In genomic region chr5:134845852-134846640, GRCh38 we compare ENCODE assay signal across 1 cellular context.
TF ChIP-seq lines count a peak whose summit lies in the region.

Gene C5orf24, plus strand, starts transcription at chr5:134845968. Its CDS starts 8,933 bp downstream, at chr5:134854901.

TF ChIP-seq in HepG2, 621 proteins besides CTCF, POLR2A, EP300 and RAD21 (continued from another document and continues in another):
- TF ChIP-seq ZBTB26 (CRISPR knock-in tag; IDR thresholded peaks at IDR 0.05; ENCODE audit: borderline replicate concordance) (peak; percentile 61), AFF4 (CRISPR knock-in tag; IDR thresholded peaks at IDR 0.05) (0 out of 2 replicates have a peak, but pooled peaks have one; percentile 47), KDM2A (CRISPR knock-in tag; IDR thresholded peaks at IDR 0.05; ENCODE audit: borderline replicate concordance, low read depth) (peak; percentile 96), ZNF451 (CRISPR knock-in tag; IDR thresholded peaks at IDR 0.05) (peak; percentile 68; the same call in 1 of the 2 replicates), SP2 (CRISPR knock-in tag; IDR thresholded peaks at IDR 0.05) (no peak), TEAD3 (CRISPR knock-in tag; optimal IDR thresholded peaks at IDR 0.05; ENCODE audit: borderline replicate concordance) (peak; percentile 32), ZNF766 (CRISPR knock-in tag; IDR thresholded peaks at IDR 0.05; ENCODE audit: borderline replicate concordance) (peak; percentile 94), CHD2 (IDR thresholded peaks at IDR 0.05; ENCODE audit: low read depth, low read length) (peak; percentile 98), ZNF776 (CRISPR knock-in tag; IDR thresholded peaks at IDR 0.05) (peak; percentile 47; the same call in 1 of the 2 replicates), MTF2 (CRISPR knock-in tag; IDR thresholded peaks at IDR 0.05; ENCODE audit: borderline replicate concordance) (peak; percentile 88; the same call in 1 of the 2 replicates), RFX3 (CRISPR knock-in tag; IDR thresholded peaks at IDR 0.05) (no peak), MXI1 (IDR thresholded peaks at IDR 0.05; ENCODE audit: borderline replicate concordance, low read depth, low read length) (peak; percentile 85), ISL2 (CRISPR knock-in tag; IDR thresholded peaks at IDR 0.05) (peak; percentile 78), STAG1 (CRISPR knock-in tag; IDR thresholded peaks at IDR 0.05) (no peak), SCMH1 (CRISPR knock-in tag; IDR thresholded peaks at IDR 0.05; ENCODE audit: borderline replicate concordance) (no peak), TEAD2 (CRISPR knock-in tag; IDR thresholded peaks at IDR 0.05) (0 out of 2 replicates have a peak, but pooled peaks have one; percentile 25), NFIB (CRISPR knock-in tag; IDR thresholded peaks at IDR 0.05; ENCODE audit: borderline replicate concordance) (peak; percentile 61; the same call in 1 of the 2 replicates), ATF6 (CRISPR knock-in tag; conservative IDR thresholded peaks at IDR 0.05) (no peak), NR2F6 (IDR thresholded peaks at IDR 0.05) (no peak), NR2F6 (CRISPR knock-in tag; IDR thresholded peaks at IDR 0.05) (no peak), ZNF672 (CRISPR knock-in tag; IDR thresholded peaks at IDR 0.05) (no peak), SRSF4 (IDR thresholded peaks at IDR 0.05; ENCODE audit: low read depth, low read length, poor library complexity, severe bottlenecking) (peak; percentile 64), ZFP90 (CRISPR knock-in tag; IDR thresholded peaks at IDR 0.05; ENCODE audit: borderline replicate concordance) (peak; percentile 77; the same call in 1 of the 2 replicates), TAF15 (IDR thresholded peaks at IDR 0.05; ENCODE audit: low read depth, low read length, poor library complexity, severe bottlenecking) (peak; percentile 86), SMARCE1 (IDR thresholded peaks at IDR 0.05; ENCODE audit: borderline replicate concordance) (no peak), ARHGAP35 (CRISPR knock-in tag; IDR thresholded peaks at IDR 0.05; ENCODE audit: borderline replicate concordance) (peak; percentile 67), CEBPB (IDR thresholded peaks at IDR 0.05; ENCODE audit: borderline replicate concordance, low read depth, low read length) (no peak), ZNF501 (CRISPR knock-in tag; IDR thresholded peaks at IDR 0.05) (peak; percentile 40; the same call in 1 of the 2 replicates), MTA1 (CRISPR knock-in tag; IDR thresholded peaks at IDR 0.05; ENCODE audit: borderline replicate concordance) (peak; percentile 88; the same call in 1 of the 2 replicates), ZBTB20 (CRISPR knock-in tag; IDR thresholded peaks at IDR 0.05; ENCODE audit: borderline replicate concordance, low read depth) (peak; percentile 58), ZNF230 (CRISPR knock-in tag; IDR thresholded peaks at IDR 0.05) (no peak; the same call in 1 of the 2 replicates), FOSL2 (CRISPR knock-in tag; IDR thresholded peaks at IDR 0.05) (peak; percentile 31; the same call in 1 of the 2 replicates), SP4 (CRISPR knock-in tag; IDR thresholded peaks at IDR 0.05) (peak; percentile 80), RBM22 (optimal IDR thresholded peaks at IDR 0.05; ENCODE audit: low read length) (peak; percentile 93), NR0B2 (CRISPR knock-in tag; IDR thresholded peaks at IDR 0.05) (peak; percentile 94; the same call in 1 of the 2 replicates), IKZF4 (CRISPR knock-in tag; IDR thresholded peaks at IDR 0.05; ENCODE audit: borderline replicate concordance, low read depth, not compliant biosample characterization) (peak; percentile 86), HDAC2 (CRISPR knock-in tag; IDR thresholded peaks at IDR 0.05) (peak; percentile 53; the same call in 1 of the 2 replicates)
- TF ChIP-seq, protein P1, sequence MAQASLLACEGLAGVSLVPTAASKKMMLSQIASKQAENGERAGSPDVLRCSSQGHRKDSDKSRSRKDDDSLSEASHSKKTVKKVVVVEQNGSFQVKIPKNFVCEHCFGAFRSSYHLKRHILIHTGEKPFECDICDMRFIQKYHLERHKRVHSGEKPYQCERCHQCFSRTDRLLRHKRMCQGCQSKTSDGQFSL (CRISPR knock-in tag; IDR thresholded peaks at IDR 0.05), result peak; percentile 44; the same call in 1 of the 2 replicates
- TF ChIP-seq, protein P2, sequence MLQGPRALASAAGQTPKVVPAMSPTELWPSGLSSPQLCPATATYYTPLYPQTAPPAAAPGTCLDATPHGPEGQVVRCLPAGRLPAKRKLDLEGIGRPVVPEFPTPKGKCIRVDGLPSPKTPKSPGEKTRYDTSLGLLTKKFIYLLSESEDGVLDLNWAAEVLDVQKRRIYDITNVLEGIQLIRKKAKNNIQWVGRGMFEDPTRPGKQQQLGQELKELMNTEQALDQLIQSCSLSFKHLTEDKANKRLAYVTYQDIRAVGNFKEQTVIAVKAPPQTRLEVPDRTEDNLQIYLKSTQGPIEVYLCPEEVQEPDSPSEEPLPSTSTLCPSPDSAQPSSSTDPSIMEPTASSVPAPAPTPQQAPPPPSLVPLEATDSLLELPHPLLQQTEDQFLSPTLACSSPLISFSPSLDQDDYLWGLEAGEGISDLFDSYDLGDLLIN (CRISPR knock-in tag; IDR thresholded peaks at IDR 0.05; ENCODE audit: borderline replicate concordance), result peak; percentile 64; the same call in 1 of the 2 replicates
- TF ChIP-seq, protein P3, sequence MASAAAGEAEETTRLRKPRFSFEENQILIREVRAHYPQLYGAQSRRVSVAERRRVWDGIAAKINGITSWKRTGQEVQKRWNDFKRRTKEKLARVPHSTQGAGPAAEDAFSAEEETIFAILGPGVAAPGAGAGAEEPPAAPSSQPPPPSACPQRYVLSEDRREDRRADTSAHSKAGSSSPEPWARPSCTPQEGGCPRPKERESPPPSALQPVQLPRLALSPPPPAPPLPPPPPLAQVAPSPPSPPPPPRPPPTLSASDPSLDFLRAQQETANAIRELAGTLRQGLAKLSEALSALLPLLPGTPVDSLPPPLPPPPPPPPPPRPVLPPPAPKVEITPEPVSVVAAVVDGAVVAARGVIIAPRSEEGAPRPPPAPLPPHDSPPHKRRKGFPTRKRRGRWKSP (CRISPR knock-in tag; IDR thresholded peaks at IDR 0.05), result peak; percentile 72
- TF ChIP-seq, protein P4, sequence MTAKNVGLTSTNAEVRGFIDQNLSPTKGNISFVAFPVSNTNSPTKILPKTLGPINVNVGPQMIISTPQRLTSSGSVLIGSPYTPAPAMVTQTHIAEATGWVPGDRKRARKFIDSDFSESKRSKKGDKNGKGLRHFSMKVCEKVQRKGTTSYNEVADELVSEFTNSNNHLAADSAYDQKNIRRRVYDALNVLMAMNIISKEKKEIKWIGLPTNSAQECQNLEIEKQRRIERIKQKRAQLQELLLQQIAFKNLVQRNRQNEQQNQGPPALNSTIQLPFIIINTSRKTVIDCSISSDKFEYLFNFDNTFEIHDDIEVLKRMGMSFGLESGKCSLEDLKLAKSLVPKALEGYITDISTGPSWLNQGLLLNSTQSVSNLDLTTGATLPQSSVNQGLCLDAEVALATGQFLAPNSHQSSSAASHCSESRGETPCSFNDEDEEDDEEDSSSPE (CRISPR knock-in tag; IDR thresholded peaks at IDR 0.05), result peak; percentile 97
- TF ChIP-seq, protein P5, sequence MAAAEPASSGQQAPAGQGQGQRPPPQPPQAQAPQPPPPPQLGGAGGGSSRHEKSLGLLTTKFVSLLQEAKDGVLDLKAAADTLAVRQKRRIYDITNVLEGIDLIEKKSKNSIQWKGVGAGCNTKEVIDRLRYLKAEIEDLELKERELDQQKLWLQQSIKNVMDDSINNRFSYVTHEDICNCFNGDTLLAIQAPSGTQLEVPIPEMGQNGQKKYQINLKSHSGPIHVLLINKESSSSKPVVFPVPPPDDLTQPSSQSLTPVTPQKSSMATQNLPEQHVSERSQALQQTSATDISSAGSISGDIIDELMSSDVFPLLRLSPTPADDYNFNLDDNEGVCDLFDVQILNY (CRISPR knock-in tag; conservative IDR thresholded peaks at IDR 0.05), result peak; percentile 93
- TF ChIP-seq, protein P6, sequence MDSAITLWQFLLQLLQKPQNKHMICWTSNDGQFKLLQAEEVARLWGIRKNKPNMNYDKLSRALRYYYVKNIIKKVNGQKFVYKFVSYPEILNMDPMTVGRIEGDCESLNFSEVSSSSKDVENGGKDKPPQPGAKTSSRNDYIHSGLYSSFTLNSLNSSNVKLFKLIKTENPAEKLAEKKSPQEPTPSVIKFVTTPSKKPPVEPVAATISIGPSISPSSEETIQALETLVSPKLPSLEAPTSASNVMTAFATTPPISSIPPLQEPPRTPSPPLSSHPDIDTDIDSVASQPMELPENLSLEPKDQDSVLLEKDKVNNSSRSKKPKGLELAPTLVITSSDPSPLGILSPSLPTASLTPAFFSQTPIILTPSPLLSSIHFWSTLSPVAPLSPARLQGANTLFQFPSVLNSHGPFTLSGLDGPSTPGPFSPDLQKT (CRISPR knock-in tag; IDR thresholded peaks at IDR 0.05; ENCODE audit: borderline replicate concordance), result no peak
- TF ChIP-seq, protein P7, sequence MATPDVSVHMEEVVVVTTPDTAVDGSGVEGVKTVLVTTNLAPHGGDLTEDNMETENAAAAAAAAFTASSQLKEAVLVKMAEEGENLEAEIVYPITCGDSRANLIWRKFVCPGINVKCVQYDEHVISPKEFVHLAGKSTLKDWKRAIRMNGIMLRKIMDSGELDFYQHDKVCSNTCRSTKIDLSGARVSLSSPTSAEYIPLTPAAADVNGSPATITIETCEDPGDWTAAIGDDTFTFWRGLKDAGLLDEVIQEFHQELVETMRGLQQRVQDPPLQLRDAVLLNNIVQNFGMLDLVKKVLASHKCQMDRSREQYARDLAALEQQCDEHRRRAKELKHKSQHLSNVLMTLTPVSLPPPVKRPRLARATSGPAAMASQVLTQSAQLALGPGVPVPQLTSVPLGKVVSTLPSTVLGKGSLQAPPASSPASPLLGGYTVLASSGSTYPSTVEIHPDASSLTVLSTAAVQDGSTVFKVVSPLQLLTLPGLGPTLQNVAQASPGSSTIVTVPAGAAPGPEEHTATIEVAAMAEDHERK (CRISPR knock-in tag; IDR thresholded peaks at IDR 0.05; ENCODE audit: low read depth), result peak; percentile 97
